ENCODE assay signal across 9 cellular contexts in the genomic region with DNA sequence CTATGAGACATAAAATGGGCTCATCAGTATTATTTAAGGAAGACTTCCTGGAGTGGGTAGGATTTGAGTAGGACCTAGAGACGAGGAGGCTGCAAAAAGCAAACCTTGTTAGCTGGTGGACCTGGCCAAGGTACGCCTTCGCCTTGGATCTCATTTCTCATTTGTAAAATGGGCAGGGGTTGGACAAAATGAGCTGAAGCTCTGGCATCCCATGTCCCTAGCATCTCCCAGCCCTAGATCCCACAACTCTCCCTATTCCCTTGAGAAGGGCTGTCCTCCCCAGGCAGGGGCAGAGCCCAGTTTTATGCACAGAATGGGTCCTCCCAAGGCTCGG. TPM values are rescaled to one million over a fixed set of nuclear protein-coding genes. Genes with fewer than 3 reads are reported as not detected.
DNase-seq lines count a peak whose midpoint lies in the region; ATAC-seq and TF ChIP-seq lines count a peak whose summit lies in the region.
"Had no signal": no experiment of that assay in that cellular context is flagged by ENCODE, and none has a peak within 500 bp of the region (broad histone marks: within the 10 kb centered on the region; RNA-seq: fewer than 3 reads in every experiment).

No MANE protein-coding gene starts in this region.

- intact Hi-C loops in heart left ventricle (cut with DNase I) (loop anchor here in 9 of 10 donors (1.0 to 10.0 kb wide), 21 partner anchors 64 to 418 kb away; partner anchors contain the start of genes ANKRD40 (in 1 of the 9) and RSAD1 (in 1 of the 9)), Right ventricle myocardium inferior (cut with DNase I) (loop anchor here (1.0 to 10.0 kb wide), 4 partner anchors 80 to 408 kb away; no protein-coding TSS in a partner anchor), ascending aorta (cut with DNase I) (loop anchor here (1.0 to 5.0 kb wide), 3 partner anchors 80 to 406 kb away; no protein-coding TSS in a partner anchor), mucosa of descending colon (cut with DNase I, micrococcal nuclease) (loop anchor here in 1 of 2 donors (5.0 to 10.0 kb wide), 4 partner anchors 62 to 298 kb away; partner anchors contain the start of gene ANKRD40)

- DNase-seq in heart left ventricle, result no peak
- DNase-seq in Right ventricle myocardium inferior (ENCODE audit: missing footprints), result no peak
- no peak for DNase-seq in ascending aorta (ENCODE audit: low spot score in 2 of 2)
- no peak for DNase-seq in mucosa of descending colon
- no peak for DNase-seq in type B pancreatic cell (ENCODE audit: extremely low spot score, unreplicated experiment)
- no peak for DNase-seq in activated CD8-positive, alpha-beta memory T cell treated with anti-CD3 and anti-CD28 coated beads, Interleukin-2, amount 50 U/mL, for 48 hours
- DNase-seq in stimulated activated CD4-positive, alpha-beta T cell treated with anti-CD3 and anti-CD28 coated beads, Interleukin-15, amount 100 ng/mL, for 24 hours, result no peak

- H3K36me3 Mint-ChIP-seq in type B pancreatic cell, result no peaks in the 10 kb centered on the region

- peak overlapping the region; percentile 75 for H3K4me3 Mint-ChIP-seq in type B pancreatic cell

- WGBS in heart left ventricle, 4 donors, result 48 to 63% (median 52%) methylated on average over 3 to 4 of the region's 4 CpGs

- peak overlapping the region in 10 of 12 donors; percentile 56 to 87 (median 68) for H3K4me3 ChIP-seq in heart left ventricle
- H3K4me3 ChIP-seq in ascending aorta, result peak overlapping the region; percentile 69 to 76
- peak overlapping the region; percentile 26 for H3K4me3 ChIP-seq in mucosa of descending colon

- TF ChIP-seq CTCF in heart left ventricle (IDR thresholded peaks at IDR 0.05) (no peak), ascending aorta (IDR thresholded peaks at IDR 0.05) (no peak), mucosa of descending colon (IDR thresholded peaks at IDR 0.05) (no peak), type B pancreatic cell (conservative IDR thresholded peaks at IDR 0.05) (no peak)

- peaks cover 0 to 15% (median 0%) of the 10 kb centered on the region in 9 donors for H3K36me3 ChIP-seq in heart left ventricle
- peaks cover 3 to 6% of the 10 kb centered on the region in 2 donors for H3K36me3 ChIP-seq in ascending aorta
- H3K36me3 ChIP-seq in mucosa of descending colon (ENCODE audit: low read depth), result no peaks in the 10 kb centered on the region

- H3K9me3 ChIP-seq in heart left ventricle, result no peaks in the 10 kb centered on the region
- H3K9me3 ChIP-seq in ascending aorta, result no peaks in the 10 kb centered on the region
- no peaks in the 10 kb centered on the region for H3K9me3 ChIP-seq in mucosa of descending colon
- H3K9me3 ChIP-seq: adrenal gland had no signal

- no peaks in the 10 kb centered on the region for H3K27me3 Mint-ChIP-seq in type B pancreatic cell

- TF ChIP-seq POLR2A in heart left ventricle (IDR thresholded peaks at IDR 0.05), result no peak

- peak overlapping the region; percentile 50 for H3K27ac Mint-ChIP-seq in type B pancreatic cell

- peaks cover 28% of the 10 kb centered on the region for H3K4me1 Mint-ChIP-seq in type B pancreatic cell (ENCODE audit: unreplicated experiment)

- ATAC-seq in heart left ventricle (no peak), Right ventricle myocardium inferior (no peak), mucosa of descending colon (no peak), HG02885 (IDR thresholded peaks at IDR 0.05; ENCODE audit: poor library complexity, unreplicated experiment) (no peak)

- H3K27ac ChIP-seq in heart left ventricle, result peak overlapping the region in 8 of 12 donors; percentile 74 to 94 (median 79)
- H3K27ac ChIP-seq in ascending aorta, result no peak overlapping the region

- no peaks in the 10 kb centered on the region for H3K9me3 Mint-ChIP-seq in type B pancreatic cell

- H3K4me1 ChIP-seq in heart left ventricle (peaks cover 0 to 42% (median 24%) of the 10 kb centered on the region in 12 donors), ascending aorta (peaks cover 3 to 17% of the 10 kb centered on the region in 2 donors), mucosa of descending colon (ENCODE audit: low read depth) (peaks cover 41% of the 10 kb centered on the region)

- peaks cover 0 to 2% (median 0%) of the 10 kb centered on the region in 9 donors for H3K27me3 ChIP-seq in heart left ventricle
- no peaks in the 10 kb centered on the region for H3K27me3 ChIP-seq in ascending aorta
- H3K27me3 ChIP-seq: adrenal gland had no signal

RNA-seq across cellular contexts. Expression of gene SPATA20, which starts 0.3 kb away (rescaled TPM):
- total RNA-seq in heart left ventricle, result 10 to 100 TPM; 21.6 to 83.0 (median 67.1) TPM
- polyA plus RNA-seq in heart left ventricle, result 10 to 100 TPM; 13.8 to 52.3 TPM
- total RNA-seq in Right ventricle myocardium inferior, result 60.4 TPM
- total RNA-seq in ascending aorta, result 463 TPM
- total RNA-seq in mucosa of descending colon, result 10 to 100 TPM; 54.3 to 95.3 (median 65.4) TPM
- total RNA-seq in type B pancreatic cell (ENCODE audit: low replicate concordance), result 40.3 and 51.3 TPM in 2 replicates

RNA-seq across cellular contexts. Expression of gene CACNA1G, which starts 13.8 kb away (rescaled TPM):
- total RNA-seq in heart left ventricle (under 1 TPM in 8 of 9 donors, not detected in 1; 0.02 to 0.48 (median 0.14) TPM), Right ventricle myocardium inferior (0.38 TPM), ascending aorta (1.2 TPM), mucosa of descending colon (under 1 TPM; 0.07 to 0.32 (median 0.12) TPM), type B pancreatic cell (ENCODE audit: low replicate concordance) (1.9 and 27.8 TPM in 2 replicates)
- under 1 TPM; 0.04 to 0.11 TPM for polyA plus RNA-seq in heart left ventricle

RNA-seq across cellular contexts. Expression of gene EPN3, which starts 14.1 kb away (rescaled TPM):
- total RNA-seq in heart left ventricle (10 to 100 TPM in 6 of 9 donors, 1 to 10 TPM in 3; 8.9 to 29.5 (median 12.6) TPM), Right ventricle myocardium inferior (21.5 TPM), ascending aorta (0.85 TPM), mucosa of descending colon (10 to 100 TPM; 16.2 to 40.0 (median 27.4) TPM), type B pancreatic cell (ENCODE audit: low replicate concordance) (41.7 and 72.1 TPM in 2 replicates)
- 10 to 100 TPM in 1 of 2 donors, 1 to 10 TPM in 1; 9.0 to 22.1 TPM for polyA plus RNA-seq in heart left ventricle

RNA-seq across cellular contexts. Expression of gene MYCBPAP, which starts 38.4 kb away (rescaled TPM):
- 1 to 10 TPM in 2 of 9 donors, under 1 TPM in 6, not detected in 1; 0.42 to 2.4 (median 0.83) TPM for total RNA-seq in heart left ventricle
- polyA plus RNA-seq in heart left ventricle, result under 1 TPM; 0.29 to 0.46 TPM
- 0.81 TPM for total RNA-seq in Right ventricle myocardium inferior
- 7.9 TPM for total RNA-seq in ascending aorta
- total RNA-seq in mucosa of descending colon, result 1 to 10 TPM; 1.6 to 3.4 (median 2.4) TPM
- 0.88 and 4.1 TPM in 2 replicates for total RNA-seq in type B pancreatic cell (ENCODE audit: low replicate concordance)

Comparison
In these comparisons a context has a peak if more than half of its experiments do, and no peak if none do; other contexts are left out.
1. H3K27ac ChIP-seq: peak in heart left ventricle (8 of 12); none in ascending aorta (0 of 2).
2. Peak in every context shown above with its lines, with median percentiles within 50 percentile points of each other: H3K4me3 ChIP-seq.